In genomic region chr20:32535953-32536823, GRCh38 we compare ENCODE assay signal across 1 cellular context.
TF ChIP-seq lines count a peak whose summit lies in the region.

No MANE protein-coding gene starts in this region.

TF ChIP-seq in HepG2, 621 proteins besides CTCF, POLR2A, EP300 and RAD21 (continued from another document and continues in another):
- TF ChIP-seq, protein P1, sequence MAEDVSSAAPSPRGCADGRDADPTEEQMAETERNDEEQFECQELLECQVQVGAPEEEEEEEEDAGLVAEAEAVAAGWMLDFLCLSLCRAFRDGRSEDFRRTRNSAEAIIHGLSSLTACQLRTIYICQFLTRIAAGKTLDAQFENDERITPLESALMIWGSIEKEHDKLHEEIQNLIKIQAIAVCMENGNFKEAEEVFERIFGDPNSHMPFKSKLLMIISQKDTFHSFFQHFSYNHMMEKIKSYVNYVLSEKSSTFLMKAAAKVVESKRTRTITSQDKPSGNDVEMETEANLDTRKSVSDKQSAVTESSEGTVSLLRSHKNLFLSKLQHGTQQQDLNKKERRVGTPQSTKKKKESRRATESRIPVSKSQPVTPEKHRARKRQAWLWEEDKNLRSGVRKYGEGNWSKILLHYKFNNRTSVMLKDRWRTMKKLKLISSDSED (CRISPR knock-in tag; IDR thresholded peaks at IDR 0.05), result no peak
- TF ChIP-seq SOX5 (CRISPR knock-in tag; IDR thresholded peaks at IDR 0.05; ENCODE audit: borderline replicate concordance), result no peak
- 0 out of 2 replicates have a peak, but pooled peaks have one; percentile 25 for TF ChIP-seq ZBTB21 (CRISPR knock-in tag; IDR thresholded peaks at IDR 0.05)
- no peak for TF ChIP-seq HOXA5 (CRISPR knock-in tag; IDR thresholded peaks at IDR 0.05)
- no peak for TF ChIP-seq ZNF256 (CRISPR knock-in tag; conservative IDR thresholded peaks at IDR 0.05)
- TF ChIP-seq ZFX (CRISPR knock-in tag; IDR thresholded peaks at IDR 0.05; ENCODE audit: low read depth), result peak; percentile 49; the same call in 1 of the 2 replicates
- no peak for TF ChIP-seq HMGXB3 (CRISPR knock-in tag; IDR thresholded peaks at IDR 0.05; ENCODE audit: borderline replicate concordance)
- no peak for TF ChIP-seq ZFAT (CRISPR knock-in tag; conservative IDR thresholded peaks at IDR 0.05)
- TF ChIP-seq NR2F2 (IDR thresholded peaks at IDR 0.05; ENCODE audit: borderline replicate concordance, low read depth), result no peak
- TF ChIP-seq GFI1 (CRISPR knock-in tag; IDR thresholded peaks at IDR 0.05; ENCODE audit: borderline replicate concordance), result no peak
- no peak for TF ChIP-seq NR2C2 (CRISPR knock-in tag; IDR thresholded peaks at IDR 0.05; ENCODE audit: borderline replicate concordance)
- TF ChIP-seq YEATS2 (CRISPR knock-in tag; IDR thresholded peaks at IDR 0.05; ENCODE audit: borderline replicate concordance), result no peak
- TF ChIP-seq BRCA1 (CRISPR knock-in tag; IDR thresholded peaks at IDR 0.05), result no peak
- TF ChIP-seq PREB (CRISPR knock-in tag; IDR thresholded peaks at IDR 0.05), result no peak
- TF ChIP-seq FOXP1 (IDR thresholded peaks at IDR 0.05), result no peak
- no peak for TF ChIP-seq FOXP1 (CRISPR knock-in tag; IDR thresholded peaks at IDR 0.05)
- no peak for TF ChIP-seq KAT7 (CRISPR knock-in tag; IDR thresholded peaks at IDR 0.05; ENCODE audit: borderline replicate concordance)
- no peak for TF ChIP-seq ZBTB2 (CRISPR knock-in tag; IDR thresholded peaks at IDR 0.05; ENCODE audit: low read depth)
- TF ChIP-seq E2F2 (CRISPR knock-in tag; IDR thresholded peaks at IDR 0.05; ENCODE audit: borderline replicate concordance), result no peak
- no peak for TF ChIP-seq REXO4 (CRISPR knock-in tag; IDR thresholded peaks at IDR 0.05; ENCODE audit: borderline replicate concordance)
- no peak for TF ChIP-seq NR2F6 (IDR thresholded peaks at IDR 0.05)
- no peak for TF ChIP-seq NR2F6 (CRISPR knock-in tag; IDR thresholded peaks at IDR 0.05)
- TF ChIP-seq THYN1 (CRISPR knock-in tag; IDR thresholded peaks at IDR 0.05; ENCODE audit: borderline replicate concordance, low read depth), result no peak
- TF ChIP-seq, protein P2, sequence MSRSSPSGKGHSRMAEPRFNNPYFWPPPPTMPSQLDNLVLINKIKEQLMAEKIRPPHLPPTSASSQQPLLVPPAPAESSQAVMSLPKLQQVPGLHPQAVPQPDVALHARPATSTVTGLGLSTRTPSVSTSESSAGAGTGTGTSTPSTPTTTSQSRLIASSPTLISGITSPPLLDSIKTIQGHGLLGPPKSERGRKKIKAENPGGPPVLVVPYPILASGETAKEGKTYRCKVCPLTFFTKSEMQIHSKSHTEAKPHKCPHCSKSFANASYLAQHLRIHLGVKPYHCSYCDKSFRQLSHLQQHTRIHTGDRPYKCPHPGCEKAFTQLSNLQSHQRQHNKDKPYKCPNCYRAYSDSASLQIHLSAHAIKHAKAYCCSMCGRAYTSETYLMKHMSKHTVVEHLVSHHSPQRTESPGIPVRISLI (CRISPR knock-in tag; IDR thresholded peaks at IDR 0.05; ENCODE audit: borderline replicate concordance), result no peak
- no peak for TF ChIP-seq MEIS2 (CRISPR knock-in tag; IDR thresholded peaks at IDR 0.05)
- no peak for TF ChIP-seq ISL2 (CRISPR knock-in tag; IDR thresholded peaks at IDR 0.05)
- TF ChIP-seq, protein P3, sequence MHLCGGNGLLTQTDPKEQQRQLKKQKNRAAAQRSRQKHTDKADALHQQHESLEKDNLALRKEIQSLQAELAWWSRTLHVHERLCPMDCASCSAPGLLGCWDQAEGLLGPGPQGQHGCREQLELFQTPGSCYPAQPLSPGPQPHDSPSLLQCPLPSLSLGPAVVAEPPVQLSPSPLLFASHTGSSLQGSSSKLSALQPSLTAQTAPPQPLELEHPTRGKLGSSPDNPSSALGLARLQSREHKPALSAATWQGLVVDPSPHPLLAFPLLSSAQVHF (CRISPR knock-in tag; IDR thresholded peaks at IDR 0.05), result no peak
- peak; percentile 30; the same call in 1 of the 2 replicates for TF ChIP-seq HOXD1 (CRISPR knock-in tag; IDR thresholded peaks at IDR 0.05)
- TF ChIP-seq ZBTB1 (CRISPR knock-in tag; IDR thresholded peaks at IDR 0.05; ENCODE audit: borderline replicate concordance), result no peak
- TF ChIP-seq HOXA7 (CRISPR knock-in tag; IDR thresholded peaks at IDR 0.05), result no peak
- no peak; the same call in 1 of the 2 replicates for TF ChIP-seq ZNF234 (CRISPR knock-in tag; conservative IDR thresholded peaks at IDR 0.05)
- TF ChIP-seq TBL1XR1 (IDR thresholded peaks at IDR 0.05; ENCODE audit: borderline replicate concordance, low read length, partially characterized antibody), result no peak
- TF ChIP-seq ZNF747 (CRISPR knock-in tag; IDR thresholded peaks at IDR 0.05; ENCODE audit: borderline replicate concordance), result peak; percentile 82
- TF ChIP-seq PCBP1 (IDR thresholded peaks at IDR 0.05; ENCODE audit: borderline replicate concordance, low read depth, low read length), result no peak
- TF ChIP-seq U2AF2 (IDR thresholded peaks at IDR 0.05; ENCODE audit: low read depth, low read length), result no peak
- TF ChIP-seq RBM22 (optimal IDR thresholded peaks at IDR 0.05; ENCODE audit: low read length), result no peak
- TF ChIP-seq RORA (CRISPR knock-in tag; IDR thresholded peaks at IDR 0.05), result no peak
- TF ChIP-seq ZNF446 (CRISPR knock-in tag; IDR thresholded peaks at IDR 0.05), result no peak
- TF ChIP-seq KAT2B (IDR thresholded peaks at IDR 0.05; ENCODE audit: borderline replicate concordance, low read depth, low read length), result no peak
- no peak for TF ChIP-seq NCOA2 (CRISPR knock-in tag; IDR thresholded peaks at IDR 0.05)
- TF ChIP-seq TMF1 (CRISPR knock-in tag; IDR thresholded peaks at IDR 0.05; ENCODE audit: low read depth), result no peak
- no peak for TF ChIP-seq SNAI1 (CRISPR knock-in tag; IDR thresholded peaks at IDR 0.05; ENCODE audit: borderline replicate concordance)
- TF ChIP-seq JUN (CRISPR knock-in tag; IDR thresholded peaks at IDR 0.05), result no peak
- TF ChIP-seq, protein P4, sequence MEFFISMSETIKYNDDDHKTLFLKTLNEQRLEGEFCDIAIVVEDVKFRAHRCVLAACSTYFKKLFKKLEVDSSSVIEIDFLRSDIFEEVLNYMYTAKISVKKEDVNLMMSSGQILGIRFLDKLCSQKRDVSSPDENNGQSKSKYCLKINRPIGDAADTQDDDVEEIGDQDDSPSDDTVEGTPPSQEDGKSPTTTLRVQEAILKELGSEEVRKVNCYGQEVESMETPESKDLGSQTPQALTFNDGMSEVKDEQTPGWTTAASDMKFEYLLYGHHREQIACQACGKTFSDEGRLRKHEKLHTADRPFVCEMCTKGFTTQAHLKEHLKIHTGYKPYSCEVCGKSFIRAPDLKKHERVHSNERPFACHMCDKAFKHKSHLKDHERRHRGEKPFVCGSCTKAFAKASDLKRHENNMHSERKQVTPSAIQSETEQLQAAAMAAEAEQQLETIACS (CRISPR knock-in tag; IDR thresholded peaks at IDR 0.05), result peak; percentile 86
- TF ChIP-seq RXRA (CRISPR knock-in tag; IDR thresholded peaks at IDR 0.05), result peak; percentile 61; the same call in 1 of the 2 replicates
- TF ChIP-seq TBP (CRISPR knock-in tag; IDR thresholded peaks at IDR 0.05), result no peak; the same call in 1 of the 2 replicates
- no peak for TF ChIP-seq SNRNP70 (IDR thresholded peaks at IDR 0.05; ENCODE audit: low read depth, low read length)
- TF ChIP-seq ZNF749 (CRISPR knock-in tag; IDR thresholded peaks at IDR 0.05; ENCODE audit: borderline replicate concordance), result no peak
- peak; percentile 59; the same call in 1 of the 2 replicates for TF ChIP-seq HDAC1 (CRISPR knock-in tag; IDR thresholded peaks at IDR 0.05)
- TF ChIP-seq ZNF281 (CRISPR knock-in tag; IDR thresholded peaks at IDR 0.05; ENCODE audit: borderline replicate concordance), result peak; percentile 24; the same call in 1 of the 2 replicates
- no peak for TF ChIP-seq ZBTB8A (CRISPR knock-in tag; IDR thresholded peaks at IDR 0.05; ENCODE audit: borderline replicate concordance, low read depth)
- TF ChIP-seq ZNF331 (CRISPR knock-in tag; IDR thresholded peaks at IDR 0.05), result peak; percentile 65
